12 cellular contexts compared by ENCODE assay signal in the genomic region with DNA sequence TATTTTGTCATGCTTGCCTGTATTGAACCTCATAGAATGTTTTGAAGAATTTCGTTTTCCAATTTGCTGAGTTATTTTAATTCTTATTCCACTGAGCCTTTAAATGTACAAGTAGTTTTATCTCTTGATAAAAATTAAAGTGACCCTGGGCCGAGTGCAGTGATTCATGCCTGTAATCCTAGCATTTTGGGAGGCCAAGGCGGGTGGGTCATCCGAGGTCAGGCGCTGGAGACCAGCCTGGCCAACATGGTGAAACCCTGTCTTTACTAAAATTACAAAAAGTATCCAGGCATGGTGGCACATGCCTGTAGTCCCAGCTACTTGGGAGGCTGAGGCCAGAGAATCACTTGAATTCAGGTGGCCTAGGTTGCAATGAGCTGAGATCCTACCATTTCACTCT. TPM values are rescaled to one million over a fixed set of nuclear protein-coding genes. Genes with fewer than 3 reads are reported as not detected.
"Had no signal": no experiment of that assay in that cellular context is flagged by ENCODE, and none has a peak within 500 bp of the region (broad histone marks: within the 10 kb centered on the region; RNA-seq: fewer than 3 reads in every experiment).

No MANE protein-coding gene starts in this region.

RNA-seq across cellular contexts. Expression of gene BTN1A1, which starts 38.8 kb away (rescaled TPM):
- total RNA-seq: breast epithelium, cerebellum, dermis microvascular lymphatic vessel endothelial cell, gastroesophageal sphincter, heart right ventricle, left colon, mammary epithelial cell, mononuclear cell, ovary, renal cortical epithelial cell, tibial nerve, vagina had no signal
